ENCODE assay signal across 25 cellular contexts in genomic region chr9:108180511-108180910, GRCh38.
DNase-seq lines count a peak whose midpoint lies in the region; ATAC-seq and TF ChIP-seq lines count a peak whose summit lies in the region.
"Had no signal": no experiment of that assay in that cellular context is flagged by ENCODE, and none has a peak within 500 bp of the region (broad histone marks: within the 10 kb centered on the region; RNA-seq: fewer than 3 reads in every experiment).

No MANE protein-coding gene starts in this region.

- peaks cover 11% of the 10 kb centered on the region for H3K4me1 ChIP-seq in Caco-2
- H3K4me1 ChIP-seq: neural progenitor cell had no signal

- no peaks in the 10 kb centered on the region for H3K27me3 Mint-ChIP-seq in Caco-2 (ENCODE audit: insufficient read depth, unreplicated experiment)
- peaks cover 14 to 26% of the 10 kb centered on the region in 2 donors for H3K27me3 Mint-ChIP-seq in stimulated activated naive B cell treated with anti-CD40 and anti-IgM and Interleukin-4, amounts not matched to agents 10 μg/mL and 1 μg/mL and 100 μg/mL, for 72 hours
- no peaks in the 10 kb centered on the region for H3K27me3 Mint-ChIP-seq in activated T-helper 2 cell treated with anti-CD3 and anti-CD28 coated beads, Interferon-gamma antibody, Interleukin-2, Interleukin-4, amounts not matched to agents 10 μg/mL and 5 μg/mL and 100 μg/mL, durations not matched to agents 14 hours and 24 hours and 36 hours (ENCODE audit: low read depth)
- H3K27me3 Mint-ChIP-seq: T-cell had no signal

- CTCF ChIA-PET in Caco-2 (lab: Charles Lee): no interaction called here

- peak overlapping the region; percentile 9 for H3K27ac Mint-ChIP-seq in Caco-2 (ENCODE audit: unreplicated experiment)
- no peak overlapping the region for H3K27ac Mint-ChIP-seq in stimulated activated naive B cell treated with anti-CD40 and anti-IgM and Interleukin-4, amounts not matched to agents 10 μg/mL and 1 μg/mL and 100 μg/mL, for 72 hours
- no peak overlapping the region for H3K27ac Mint-ChIP-seq in activated T-helper 2 cell treated with anti-CD3 and anti-CD28 coated beads, Interferon-gamma antibody, Interleukin-2, Interleukin-4, amounts not matched to agents 10 μg/mL and 5 μg/mL and 100 μg/mL, durations not matched to agents 14 hours and 24 hours and 36 hours
- H3K27ac Mint-ChIP-seq: activated CD8-positive, alpha-beta T cell treated with anti-CD3 and anti-CD28 coated beads, Interleukin-2, amount 10 ng/mL, durations not matched to agents 7 days and 5 days; brain; neural progenitor cell; T-cell had no signal

- no peaks in the 10 kb centered on the region for H3K9me3 ChIP-seq in Caco-2
- H3K9me3 ChIP-seq: stomach had no signal

- intact Hi-C loops in Caco-2 (cut with micrococcal nuclease; ENCODE audit: unreplicated experiment): no loop called here
- intact Hi-C loops in left colon (cut with DNase I, micrococcal nuclease): no loop called here
- intact Hi-C loops in activated T-helper 2 cell treated with anti-CD3 and anti-CD28 coated beads, Interferon-gamma antibody, Interleukin-2, Interleukin-4, amounts not matched to agents 10 μg/mL and 5 μg/mL and 100 μg/mL, durations not matched to agents 14 hours and 24 hours and 36 hours (cut with micrococcal nuclease): no loop called here

- peak; percentile 77 for ATAC-seq in left colon
- no peak for ATAC-seq in stimulated activated naive B cell treated with anti-CD40 and anti-IgM and Interleukin-4, amounts not matched to agents 10 μg/mL and 1 μg/mL and 100 μg/mL, for 72 hours (replicated peaks)
- ATAC-seq: activated CD8-positive, alpha-beta T cell treated with anti-CD3 and anti-CD28 coated beads, Interleukin-2, amount 10 ng/mL, durations not matched to agents 7 days and 5 days; sciatic nerve; T-cell had no signal

- no peaks in the 10 kb centered on the region for H3K4me1 Mint-ChIP-seq in Caco-2 (ENCODE audit: low read depth, unreplicated experiment)
- peaks cover 22 to 39% of the 10 kb centered on the region in 2 donors for H3K4me1 Mint-ChIP-seq in stimulated activated naive B cell treated with anti-CD40 and anti-IgM and Interleukin-4, amounts not matched to agents 10 μg/mL and 1 μg/mL and 100 μg/mL, for 72 hours
- H3K4me1 Mint-ChIP-seq in activated T-helper 2 cell treated with anti-CD3 and anti-CD28 coated beads, Interferon-gamma antibody, Interleukin-2, Interleukin-4, amounts not matched to agents 10 μg/mL and 5 μg/mL and 100 μg/mL, durations not matched to agents 14 hours and 24 hours and 36 hours (ENCODE audit: low read depth): no peaks in the 10 kb centered on the region
- H3K4me1 Mint-ChIP-seq: neural progenitor cell, T-cell had no signal

- H3K36me3 Mint-ChIP-seq in Caco-2 (ENCODE audit: insufficient read depth, unreplicated experiment): no peaks in the 10 kb centered on the region
- H3K36me3 Mint-ChIP-seq in stimulated activated naive B cell treated with anti-CD40 and anti-IgM and Interleukin-4, amounts not matched to agents 10 μg/mL and 1 μg/mL and 100 μg/mL, for 72 hours: no peaks in the 10 kb centered on the region
- no peaks in the 10 kb centered on the region for H3K36me3 Mint-ChIP-seq in activated T-helper 2 cell treated with anti-CD3 and anti-CD28 coated beads, Interferon-gamma antibody, Interleukin-2, Interleukin-4, amounts not matched to agents 10 μg/mL and 5 μg/mL and 100 μg/mL, durations not matched to agents 14 hours and 24 hours and 36 hours (ENCODE audit: low read depth)
- H3K36me3 Mint-ChIP-seq: brain, neural progenitor cell, T-cell had no signal

- H3K4me3 ChIP-seq in Caco-2 (ENCODE audit: low read depth, low read length): no peak overlapping the region
- H3K4me3 ChIP-seq in LNCaP clone FGC (ENCODE audit: low read depth, low read length): no peak overlapping the region
- H3K4me3 ChIP-seq: GM23248, lung, neural progenitor cell, PC-9, stomach had no signal

- H3K9me3 Mint-ChIP-seq in Caco-2 (ENCODE audit: unreplicated experiment): peaks cover 17% of the 10 kb centered on the region
- H3K9me3 Mint-ChIP-seq in stimulated activated naive B cell treated with anti-CD40 and anti-IgM and Interleukin-4, amounts not matched to agents 10 μg/mL and 1 μg/mL and 100 μg/mL, for 72 hours: peaks cover 0 to 3% of the 10 kb centered on the region in 2 donors
- H3K9me3 Mint-ChIP-seq in activated T-helper 2 cell treated with anti-CD3 and anti-CD28 coated beads, Interferon-gamma antibody, Interleukin-2, Interleukin-4, amounts not matched to agents 10 μg/mL and 5 μg/mL and 100 μg/mL, durations not matched to agents 14 hours and 24 hours and 36 hours: peaks cover 3% of the 10 kb centered on the region
- H3K9me3 Mint-ChIP-seq: neural progenitor cell had no signal

- TF ChIP-seq CTCF in Caco-2 (IDR thresholded peaks at IDR 0.05; ENCODE audit: insufficient read depth in 1 of 2, low read depth in 1 of 2, low read length in 1 of 2, severe bottlenecking in 1 of 2, unreplicated experiment in 1 of 2) (no peak), LNCaP clone FGC (IDR thresholded peaks at IDR 0.05; ENCODE audit: control insufficient read depth, extremely low read depth, insufficient read depth) (no peak)

- DNase-seq in Caco-2 (no peak), LNCaP clone FGC (ENCODE audit: low read depth) (peak; percentile 47), SHP77 treated with DMSO at 0.1 percent for 48 hours (lab: John Stamatoyannopoulos, UW) (peak; percentile 29), left colon (peak; percentile 54 to 65), nucleus accumbens (lab: John Stamatoyannopoulos, UW) (no peak)
- no peak for DNase-seq in stimulated activated naive B cell treated with anti-CD40 and anti-IgM and Interleukin-4, amounts not matched to agents 10 μg/mL and 1 μg/mL and 100 μg/mL, for 72 hours
- no peak for DNase-seq in activated T-helper 2 cell treated with anti-CD3 and anti-CD28 coated beads, Interferon-gamma antibody, Interleukin-2, Interleukin-4, amounts not matched to agents 10 μg/mL and 5 μg/mL and 100 μg/mL, durations not matched to agents 14 hours and 24 hours and 36 hours (ENCODE audit: low spot score)
- DNase-seq in central memory CD4-positive, alpha-beta T cell: no peak
- DNase-seq: activated CD4-positive, alpha-beta T cell treated with anti-CD3 and anti-CD28 coated beads for 1 hour; activated CD8-positive, alpha-beta T cell treated with anti-CD3 and anti-CD28 coated beads, Interleukin-2, amount 10 ng/mL, durations not matched to agents 7 days and 5 days; activated naive CD4-positive, alpha-beta T cell; cortex of kidney; DMS79; GM23248; NCI-H1417 treated with DMSO at 0.1 percent for 48 hours; NCI-H2227 treated with DMSO at 0.1 percent for 48 hours; PC-9; stimulated activated CD4-positive, alpha-beta T cell treated with anti-CD3 and anti-CD28 coated beads, Interleukin-15, amount 100 ng/mL, for 24 hours; stomach; T-cell; trophoblast cell had no signal

- no TSS peak for BruUV-seq in Caco-2 (replicated peaks; lab: Mats Ljungman, UMichigan)

- POLR2A ChIA-PET in Caco-2 (lab: Charles Lee): no interaction called here

- H3K36me3 ChIP-seq in Caco-2 (ENCODE audit: control insufficient read depth, insufficient read depth, low read length): no peaks in the 10 kb centered on the region
- H3K36me3 ChIP-seq: neural progenitor cell, stomach had no signal

- no peaks in the 10 kb centered on the region for H3K27me3 ChIP-seq in Caco-2 (replicated peaks; ENCODE audit: control insufficient read depth, insufficient read depth, low read length)
- H3K27me3 ChIP-seq: neural progenitor cell, stomach had no signal

- H3K4me3 Mint-ChIP-seq in Caco-2 (ENCODE audit: unreplicated experiment): no peak overlapping the region
- H3K4me3 Mint-ChIP-seq in stimulated activated naive B cell treated with anti-CD40 and anti-IgM and Interleukin-4, amounts not matched to agents 10 μg/mL and 1 μg/mL and 100 μg/mL, for 72 hours: no peak overlapping the region
- H3K4me3 Mint-ChIP-seq in activated T-helper 2 cell treated with anti-CD3 and anti-CD28 coated beads, Interferon-gamma antibody, Interleukin-2, Interleukin-4, amounts not matched to agents 10 μg/mL and 5 μg/mL and 100 μg/mL, durations not matched to agents 14 hours and 24 hours and 36 hours (ENCODE audit: low read depth): no peak overlapping the region
- H3K4me3 Mint-ChIP-seq: activated CD8-positive, alpha-beta T cell treated with anti-CD3 and anti-CD28 coated beads, Interleukin-2, amount 10 ng/mL, durations not matched to agents 7 days and 5 days; brain; neural progenitor cell; T-cell had no signal

Comparison
In these comparisons a context has a peak if more than half of its experiments do, and no peak if none do; other contexts are left out.
1. DNase-seq: peak in LNCaP clone FGC (single experiment), SHP77 treated with DMSO at 0.1 percent for 48 hours (single experiment) and left colon (2 of 2); none in Caco-2 (0 of 2), stimulated activated naive B cell treated with anti-CD40 and anti-IgM and Interleukin-4, amounts not matched to agents 10 μg/mL and 1 μg/mL and 100 μg/mL, for 72 hours (single experiment), activated T-helper 2 cell treated with anti-CD3 and anti-CD28 coated beads, Interferon-gamma antibody, Interleukin-2, Interleukin-4, amounts not matched to agents 10 μg/mL and 5 μg/mL and 100 μg/mL, durations not matched to agents 14 hours and 24 hours and 36 hours (single experiment), nucleus accumbens (0 of 56) and central memory CD4-positive, alpha-beta T cell (single experiment).